In genomic region chr1:75796376-75797272, GRCh38 we compare ENCODE assay signal across 10 cellular contexts. TPM values are rescaled to one million over a fixed set of nuclear protein-coding genes. Genes with fewer than 3 reads are reported as not detected.
DNase-seq lines count a peak whose midpoint lies in the region; ATAC-seq and TF ChIP-seq lines count a peak whose summit lies in the region.
"Had no signal": no experiment of that assay in that cellular context is flagged by ENCODE, and none has a peak within 500 bp of the region (broad histone marks: within the 10 kb centered on the region; RNA-seq: fewer than 3 reads in every experiment).

Gene MSH4, plus strand, starts transcription at chr1:75796882. Its CDS starts 104 bp downstream, at chr1:75796986.

- H3K4me3 Mint-ChIP-seq in activated T-helper 2 cell treated with anti-CD3 and anti-CD28 coated beads, Interferon-gamma antibody, Interleukin-2, Interleukin-4, amounts not matched to agents 10 μg/mL and 5 μg/mL and 100 μg/mL, durations not matched to agents 14 hours and 24 hours and 36 hours (ENCODE audit: low read depth), result no peak within 1 kb of the TSS
- no peak within 1 kb of the TSS for H3K4me3 Mint-ChIP-seq in natural killer cell treated with Interleukin-12 subunit alpha and Interleukin-12 subunit beta and Interleukin-15 and Interleukin-18, amount 100 ng/mL, for 72 hours
- H3K4me3 Mint-ChIP-seq: mesothelial cell of epicardium had no signal

- H3K36me3 ChIP-seq in WERI-Rb-1 (peaks cover 49% of the 10 kb centered on the region), tibial nerve (peaks cover 0 to 79% (median 30%) of the 10 kb centered on the region in 3 donors)

- H3K9me3 ChIP-seq in WERI-Rb-1 (ENCODE audit: severe bottlenecking) (no peaks in the 10 kb centered on the region), tibial nerve (no peaks in the 10 kb centered on the region)
- H3K9me3 ChIP-seq: colonic mucosa had no signal

- whole genome bisulfite sequencing in tibial nerve, 2 donors, result 80 to 85% methylated on average over 34 of the region's 34 CpGs

- no peaks in the 10 kb centered on the region for H3K27me3 Mint-ChIP-seq in activated T-helper 2 cell treated with anti-CD3 and anti-CD28 coated beads, Interferon-gamma antibody, Interleukin-2, Interleukin-4, amounts not matched to agents 10 μg/mL and 5 μg/mL and 100 μg/mL, durations not matched to agents 14 hours and 24 hours and 36 hours (ENCODE audit: low read depth)
- H3K27me3 Mint-ChIP-seq in natural killer cell treated with Interleukin-12 subunit alpha and Interleukin-12 subunit beta and Interleukin-15 and Interleukin-18, amount 100 ng/mL, for 72 hours, result no peaks in the 10 kb centered on the region

- no peak within 1 kb of the TSS for H3K27ac ChIP-seq in WERI-Rb-1
- no peak within 1 kb of the TSS for H3K27ac ChIP-seq in tibial nerve
- H3K27ac ChIP-seq: colonic mucosa had no signal

- H3K4me1 Mint-ChIP-seq in activated T-helper 2 cell treated with anti-CD3 and anti-CD28 coated beads, Interferon-gamma antibody, Interleukin-2, Interleukin-4, amounts not matched to agents 10 μg/mL and 5 μg/mL and 100 μg/mL, durations not matched to agents 14 hours and 24 hours and 36 hours (ENCODE audit: low read depth), result peaks cover 11% of the 10 kb centered on the region
- peaks cover 10 to 15% of the 10 kb centered on the region in 2 donors for H3K4me1 Mint-ChIP-seq in natural killer cell treated with Interleukin-12 subunit alpha and Interleukin-12 subunit beta and Interleukin-15 and Interleukin-18, amount 100 ng/mL, for 72 hours (ENCODE audit: low read depth in 2 of 2)
- H3K4me1 Mint-ChIP-seq: mesothelial cell of epicardium had no signal

- ATAC-seq in HG03378 (IDR thresholded peaks at IDR 0.05; ENCODE audit: unreplicated experiment) (peak; percentile 36), GM21529 (IDR thresholded peaks at IDR 0.05; ENCODE audit: unreplicated experiment) (no peak), GM21360 (IDR thresholded peaks at IDR 0.05; ENCODE audit: unreplicated experiment) (no peak)
- peak; percentile 48 to 53 for ATAC-seq in natural killer cell treated with Interleukin-12 subunit alpha and Interleukin-12 subunit beta and Interleukin-15 and Interleukin-18, amount 100 ng/mL, for 72 hours

- no peaks in the 10 kb centered on the region for H3K4me1 ChIP-seq in tibial nerve
- H3K4me1 ChIP-seq: colonic mucosa had no signal

- H3K9me3 Mint-ChIP-seq in activated T-helper 2 cell treated with anti-CD3 and anti-CD28 coated beads, Interferon-gamma antibody, Interleukin-2, Interleukin-4, amounts not matched to agents 10 μg/mL and 5 μg/mL and 100 μg/mL, durations not matched to agents 14 hours and 24 hours and 36 hours, result no peaks in the 10 kb centered on the region
- H3K9me3 Mint-ChIP-seq in natural killer cell treated with Interleukin-12 subunit alpha and Interleukin-12 subunit beta and Interleukin-15 and Interleukin-18, amount 100 ng/mL, for 72 hours, result no peaks in the 10 kb centered on the region
- H3K9me3 Mint-ChIP-seq: mesothelial cell of epicardium had no signal

- no peak within 1 kb of the TSS for H3K4me3 ChIP-seq in WERI-Rb-1 (ENCODE audit: low read depth, low read length)
- H3K4me3 ChIP-seq in tibial nerve, result no peak within 1 kb of the TSS
- H3K4me3 ChIP-seq: colonic mucosa had no signal

- H3K27me3 ChIP-seq in WERI-Rb-1 (ENCODE audit: insufficient read depth, low read depth, severe bottlenecking) (no peaks in the 10 kb centered on the region), tibial nerve (no peaks in the 10 kb centered on the region)
- H3K27me3 ChIP-seq: colonic mucosa had no signal

- TF ChIP-seq EP300 in tibial nerve (IDR thresholded peaks at IDR 0.05), result no peak

- H3K27ac Mint-ChIP-seq in activated T-helper 2 cell treated with anti-CD3 and anti-CD28 coated beads, Interferon-gamma antibody, Interleukin-2, Interleukin-4, amounts not matched to agents 10 μg/mL and 5 μg/mL and 100 μg/mL, durations not matched to agents 14 hours and 24 hours and 36 hours, result peak within 1 kb of the TSS; percentile 19
- H3K27ac Mint-ChIP-seq in natural killer cell treated with Interleukin-12 subunit alpha and Interleukin-12 subunit beta and Interleukin-15 and Interleukin-18, amount 100 ng/mL, for 72 hours, result peak within 1 kb of the TSS in 1 of 2 donors; percentile 47
- H3K27ac Mint-ChIP-seq: mesothelial cell of epicardium had no signal

- H3K36me3 Mint-ChIP-seq in activated T-helper 2 cell treated with anti-CD3 and anti-CD28 coated beads, Interferon-gamma antibody, Interleukin-2, Interleukin-4, amounts not matched to agents 10 μg/mL and 5 μg/mL and 100 μg/mL, durations not matched to agents 14 hours and 24 hours and 36 hours (ENCODE audit: low read depth), result peaks cover 65% of the 10 kb centered on the region
- peaks cover 37% of the 10 kb centered on the region for H3K36me3 Mint-ChIP-seq in natural killer cell treated with Interleukin-12 subunit alpha and Interleukin-12 subunit beta and Interleukin-15 and Interleukin-18, amount 100 ng/mL, for 72 hours

- TF ChIP-seq CTCF in WERI-Rb-1 (IDR thresholded peaks at IDR 0.05; ENCODE audit: low read depth, low read length) (no peak), tibial nerve (IDR thresholded peaks at IDR 0.05) (no peak)

- peak; percentile 7 for DNase-seq in GM03348 (ENCODE audit: low spot score)
- DNase-seq in activated T-helper 2 cell treated with anti-CD3 and anti-CD28 coated beads, Interferon-gamma antibody, Interleukin-2, Interleukin-4, amounts not matched to agents 10 μg/mL and 5 μg/mL and 100 μg/mL, durations not matched to agents 14 hours and 24 hours and 36 hours (ENCODE audit: low spot score), result no peak
- DNase-seq in natural killer cell treated with Interleukin-12 subunit alpha and Interleukin-12 subunit beta and Interleukin-15 and Interleukin-18, amount 100 ng/mL, for 72 hours (ENCODE audit: low spot score), result no peak
- no peak for DNase-seq in WERI-Rb-1
- no peak for DNase-seq in tibial nerve (ENCODE audit: low spot score in 2 of 2)
- DNase-seq: colonic mucosa had no signal

- no peak for TF ChIP-seq POLR2A in tibial nerve (IDR thresholded peaks at IDR 0.05)

- intact Hi-C loops in activated T-helper 2 cell treated with anti-CD3 and anti-CD28 coated beads, Interferon-gamma antibody, Interleukin-2, Interleukin-4, amounts not matched to agents 10 μg/mL and 5 μg/mL and 100 μg/mL, durations not matched to agents 14 hours and 24 hours and 36 hours (cut with micrococcal nuclease), result loop anchor here (1.0 kb wide), 1 partner anchor 10 kb away; the partner anchor contains the start of gene RABGGTB

RNA-seq across cellular contexts. Expression of gene MSH4, which starts in this region (rescaled TPM):
- total RNA-seq in activated T-helper 2 cell treated with anti-CD3 and anti-CD28 coated beads, Interferon-gamma antibody, Interleukin-2, Interleukin-4, amounts not matched to agents 10 μg/mL and 5 μg/mL and 100 μg/mL, durations not matched to agents 14 hours and 24 hours and 36 hours, result 0.60 and 0.62 TPM in 2 replicates
- total RNA-seq in natural killer cell treated with Interleukin-12 subunit alpha and Interleukin-12 subunit beta and Interleukin-15 and Interleukin-18, amount 100 ng/mL, for 72 hours, result 1 to 10 TPM in 1 of 2 donors, under 1 TPM in 1; 0.19 to 1.1 TPM
- 1 to 10 TPM in 1 of 4 donors, under 1 TPM in 3; 0.44 to 2.7 (median 0.79) TPM for total RNA-seq in tibial nerve

Comparison
In these comparisons a context has a peak if more than half of its experiments do, and no peak if none do; other contexts are left out.
1. ATAC-seq: peak in HG03378 (single experiment) and natural killer cell treated with Interleukin-12 subunit alpha and Interleukin-12 subunit beta and Interleukin-15 and Interleukin-18, amount 100 ng/mL, for 72 hours (2 of 2); none in GM21529 (single experiment) and GM21360 (single experiment).